In genomic region chr1:173332026-173332425, GRCh38 we compare ENCODE assay signal across 14 cellular contexts.
DNase-seq lines count a peak whose midpoint lies in the region; ATAC-seq and TF ChIP-seq lines count a peak whose summit lies in the region.
"Had no signal": no experiment of that assay in that cellular context is flagged by ENCODE, and none has a peak within 500 bp of the region (broad histone marks: within the 10 kb centered on the region; RNA-seq: fewer than 3 reads in every experiment).

No MANE protein-coding gene starts in this region.

- H3K9me3 Mint-ChIP-seq in CD8-positive, alpha-beta T cell, result no peaks in the 10 kb centered on the region
- H3K9me3 Mint-ChIP-seq: activated T-helper 17 cell treated with anti-CD3 and anti-CD28 coated beads, Interleukin-2, amount 50 U/mL, for 72 hours had no signal

- H2AK5ac ChIP-seq in neuronal stem cell (ENCODE audit: low read depth, low read length), result no peak overlapping the region

- no peaks in the 10 kb centered on the region for H3K4me1 ChIP-seq in CD8-positive, alpha-beta T cell (ENCODE audit: insufficient read depth, low read length)
- H3K4me1 ChIP-seq in neuronal stem cell (ENCODE audit: control insufficient read depth in 2 of 2, insufficient read depth in 1 of 2, low read depth in 1 of 2, low read length in 2 of 2), result peaks cover 0 to 2% of the 10 kb centered on the region in 2 donors
- H3K4me1 ChIP-seq: colonic mucosa, parathyroid adenoma had no signal

- H2AFZ ChIP-seq in neuronal stem cell (ENCODE audit: low read length), result no peak overlapping the region
- H2AFZ ChIP-seq: parathyroid adenoma had no signal

- no peak overlapping the region for H2BK120ac ChIP-seq in neuronal stem cell (ENCODE audit: low read depth, low read length)

- POLR2A ChIA-PET in CD8-positive, alpha-beta T cell (lab: Charles Lee), result no interaction called here

- no peaks in the 10 kb centered on the region for H3K27me3 Mint-ChIP-seq in CD8-positive, alpha-beta T cell (ENCODE audit: low read depth)
- H3K27me3 Mint-ChIP-seq: activated T-helper 17 cell treated with anti-CD3 and anti-CD28 coated beads, Interleukin-2, amount 50 U/mL, for 72 hours had no signal

- H3K27ac Mint-ChIP-seq in CD8-positive, alpha-beta T cell, result peak overlapping the region; percentile 46

- no peak overlapping the region for H3K9ac ChIP-seq in neuronal stem cell (ENCODE audit: low read depth, low read length, poor library complexity)
- H3K9ac ChIP-seq: parathyroid adenoma had no signal

- no peak overlapping the region for H2BK12ac ChIP-seq in neuronal stem cell (ENCODE audit: low read length)

- no peak for DNase-seq in CD8-positive, alpha-beta T cell
- DNase-seq in MV-4-11 (lab: John Stamatoyannopoulos, UW) (peak; percentile 33), omental fat pad (ENCODE audit: low spot score) (no peak), neuronal stem cell (ENCODE audit: low spot score) (no peak), RPMI8226 (no peak)
- DNase-seq: colonic mucosa, NCI-H1694, trophoblast cell had no signal

- no peak overlapping the region for H3K4me2 ChIP-seq in neuronal stem cell (ENCODE audit: insufficient read depth, low read length, poor library complexity, severe bottlenecking)

- no peaks in the 10 kb centered on the region for H3K79me1 ChIP-seq in neuronal stem cell (ENCODE audit: low read depth, low read length)

- TF ChIP-seq CTCF in CD8-positive, alpha-beta T cell (IDR thresholded peaks at IDR 0.05), result no peak
- TF ChIP-seq CTCF in omental fat pad (IDR thresholded peaks at IDR 0.05), result no peak

- no peak overlapping the region for H4K8ac ChIP-seq in neuronal stem cell (ENCODE audit: low read depth, low read length)

- WGBS in neuronal stem cell (ENCODE audit: extremely low coverage in 2 of 2, insufficient read length in 2 of 2, insufficient replicate concordance in 1 of 2), 2 donors, result no CpG with 5 or more reads among the region's 2 CpGs

- H3K4me3 ChIP-seq in CD8-positive, alpha-beta T cell (ENCODE audit: low read depth, low read length), result no peak overlapping the region
- no peak overlapping the region for H3K4me3 ChIP-seq in neuronal stem cell (ENCODE audit: low read length in 2 of 2)
- H3K4me3 ChIP-seq: colonic mucosa had no signal

- CTCF ChIA-PET in CD8-positive, alpha-beta T cell (lab: Charles Lee), result interaction anchor here (1.3 kb wide), 1 partner anchor 12 kb away, joined by 3 read pairs; no protein-coding TSS in a partner anchor

- TF ChIP-seq POLR2A in GM18505 (IDR thresholded peaks at IDR 0.05; ENCODE audit: borderline replicate concordance, extremely low read depth, insufficient read depth, insufficient read length), result no peak

- intact Hi-C loops in CD8-positive, alpha-beta T cell (cut with DNase I, micrococcal nuclease), result no loop called here

- no peaks in the 10 kb centered on the region for H3K27me3 ChIP-seq in CD8-positive, alpha-beta T cell (ENCODE audit: insufficient read depth, low read length)
- no peaks in the 10 kb centered on the region for H3K27me3 ChIP-seq in neuronal stem cell (ENCODE audit: control insufficient read depth in 3 of 3, insufficient read depth in 3 of 3, low read depth in 1 of 3, low read length in 3 of 3)
- H3K27me3 ChIP-seq: colonic mucosa had no signal

- H3K18ac ChIP-seq in neuronal stem cell (ENCODE audit: low read length), result no peak overlapping the region

- H3K4me3 Mint-ChIP-seq in CD8-positive, alpha-beta T cell, result no peak overlapping the region

- H3K14ac ChIP-seq in neuronal stem cell (ENCODE audit: low read length), result no peak overlapping the region

- ATAC-seq in CD8-positive, alpha-beta T cell, result no peak
- peak; percentile 28 for ATAC-seq in esophagus mucosa
- peak; percentile 47 for ATAC-seq in omental fat pad (ENCODE audit: low FRiP score)
- no peak for ATAC-seq in GM21737 (IDR thresholded peaks at IDR 0.05; ENCODE audit: unreplicated experiment)
- no peak for ATAC-seq in GM18505 (IDR thresholded peaks at IDR 0.05; ENCODE audit: unreplicated experiment)
- ATAC-seq: activated CD4-positive, CD25-positive, alpha-beta regulatory T cell treated with anti-CD3 and anti-CD28 coated beads, Interleukin-2, amount 50 U/mL, for 24 hours had no signal

- H2BK5ac ChIP-seq in neuronal stem cell (ENCODE audit: low read length), result no peak overlapping the region

- no peaks in the 10 kb centered on the region for H3K36me3 ChIP-seq in CD8-positive, alpha-beta T cell (ENCODE audit: insufficient read depth, low read length)
- no peaks in the 10 kb centered on the region for H3K36me3 ChIP-seq in neuronal stem cell (replicated peaks in 1 of 2; ENCODE audit: control insufficient read depth in 2 of 2, insufficient read depth in 2 of 2, low read length in 2 of 2)
- H3K36me3 ChIP-seq: colonic mucosa had no signal

- no peak overlapping the region for H3K4ac ChIP-seq in neuronal stem cell (ENCODE audit: low read length)

- peaks cover 6% of the 10 kb centered on the region for H3K36me3 Mint-ChIP-seq in CD8-positive, alpha-beta T cell

- no peak overlapping the region for H4K91ac ChIP-seq in neuronal stem cell (ENCODE audit: low read depth, low read length, poor library complexity)

- no peak overlapping the region for H3K23ac ChIP-seq in neuronal stem cell (ENCODE audit: low read depth, low read length, poor library complexity)

- no peak overlapping the region for H3K27ac ChIP-seq in CD8-positive, alpha-beta T cell (ENCODE audit: low read depth, low read length)
- H3K27ac ChIP-seq in neuronal stem cell (replicated peaks; ENCODE audit: low read length), result no peak overlapping the region
- H3K27ac ChIP-seq: colonic mucosa, parathyroid adenoma had no signal

- peaks cover 24% of the 10 kb centered on the region for H3K4me1 Mint-ChIP-seq in CD8-positive, alpha-beta T cell (ENCODE audit: low read depth)

- no peaks in the 10 kb centered on the region for H3K9me3 ChIP-seq in CD8-positive, alpha-beta T cell (ENCODE audit: low read length)
- no peaks in the 10 kb centered on the region for H3K9me3 ChIP-seq in neuronal stem cell (replicated peaks in 1 of 2; ENCODE audit: control insufficient read depth in 2 of 2, insufficient read depth in 1 of 2, low read depth in 1 of 2, low read length in 2 of 2)
- H3K9me3 ChIP-seq: colonic mucosa had no signal

- H2BK15ac ChIP-seq in neuronal stem cell (ENCODE audit: low read length), result no peak overlapping the region

Comparison
In these comparisons a context has a peak if more than half of its experiments do, and no peak if none do; other contexts are left out.
1. ATAC-seq: peak in esophagus mucosa (single experiment) and omental fat pad (single experiment); none in CD8-positive, alpha-beta T cell (single experiment), GM21737 (single experiment) and GM18505 (single experiment).